17 cellular contexts compared by ENCODE assay signal in the genomic region with DNA sequence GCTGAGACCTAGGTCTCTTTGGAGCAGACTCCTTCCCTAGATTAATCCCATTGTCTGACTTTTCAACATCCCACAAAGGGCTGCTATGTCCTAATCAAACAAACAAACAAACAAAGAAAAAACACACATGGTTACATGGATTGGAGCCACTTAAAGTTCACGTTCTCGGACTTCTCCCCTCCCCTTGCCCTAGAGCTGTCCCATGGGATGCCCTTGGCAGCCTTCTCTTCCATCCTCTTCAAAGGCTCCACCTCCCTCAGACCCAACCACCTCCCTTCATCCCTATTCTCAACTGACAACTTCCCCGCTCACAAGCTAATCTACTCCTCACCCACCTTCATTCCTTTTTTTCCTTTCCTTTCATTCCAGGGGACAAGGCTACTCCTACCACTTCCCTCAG. TPM values are rescaled to one million over a fixed set of nuclear protein-coding genes. Genes with fewer than 3 reads are reported as not detected.
DNase-seq lines count a peak whose midpoint lies in the region; ATAC-seq and TF ChIP-seq lines count a peak whose summit lies in the region.
"Had no signal": no experiment of that assay in that cellular context is flagged by ENCODE, and none has a peak within 500 bp of the region (broad histone marks: within the 10 kb centered on the region; RNA-seq: fewer than 3 reads in every experiment).

No MANE protein-coding gene starts in this region.

- TF ChIP-seq CTCF in body of pancreas (IDR thresholded peaks at IDR 0.05), result no peak

- H3K9ac ChIP-seq in BLaER1 treated with 17β-estradiol and CSF1 and Interleukin-3, amounts not matched to agents 10 nM and 100 nM, result no peak overlapping the region
- no peak overlapping the region for H3K9ac ChIP-seq in skeletal muscle tissue (ENCODE audit: low read depth in 1 of 3, low read length in 3 of 3)

- H3K27me3 Mint-ChIP-seq in T-helper 2 cell treated with Interferon-gamma antibody and Interleukin-4, amounts not matched to agents 5 μg/mL and 100 μg/mL, for 36 hours (ENCODE audit: low read depth), result peaks cover 5% of the 10 kb centered on the region
- H3K27me3 Mint-ChIP-seq: IgD-negative memory B cell had no signal

- no peaks in the 10 kb centered on the region for H4K20me1 ChIP-seq in BLaER1 treated with 17β-estradiol and CSF1 and Interleukin-3, amounts not matched to agents 10 nM and 100 nM

- H3K4me3 Mint-ChIP-seq in T-helper 2 cell treated with Interferon-gamma antibody and Interleukin-4, amounts not matched to agents 5 μg/mL and 100 μg/mL, for 36 hours, result no peak overlapping the region
- H3K4me3 Mint-ChIP-seq: IgD-negative memory B cell; stimulated activated effector memory CD8-positive, alpha-beta T cell treated with anti-CD3 and anti-CD28 coated beads, Interleukin-12 subunit alpha, Interleukin-12 subunit beta, amount 100 ng/mL, for 72 hours; T-helper 17 cell had no signal

- intact Hi-C loops in body of pancreas (cut with DNase I), result no loop called here

- no peaks in the 10 kb centered on the region for H3K9me3 ChIP-seq in BLaER1 treated with 17β-estradiol and CSF1 and Interleukin-3, amounts not matched to agents 10 nM and 100 nM (replicated peaks in 1 of 11)
- H3K9me3 ChIP-seq in body of pancreas (no peaks in the 10 kb centered on the region), skeletal muscle tissue (ENCODE audit: control insufficient read depth in 3 of 3, low read length in 3 of 3) (no peaks in the 10 kb centered on the region)

- H3K9me3 Mint-ChIP-seq in T-helper 2 cell treated with Interferon-gamma antibody and Interleukin-4, amounts not matched to agents 5 μg/mL and 100 μg/mL, for 36 hours, result no peaks in the 10 kb centered on the region
- H3K9me3 Mint-ChIP-seq: IgD-negative memory B cell; stimulated activated effector memory CD8-positive, alpha-beta T cell treated with anti-CD3 and anti-CD28 coated beads, Interleukin-12 subunit alpha, Interleukin-12 subunit beta, amount 100 ng/mL, for 72 hours had no signal

- 39 to 64% methylated on average over 3 of the region's 3 CpGs for WGBS in body of pancreas, 2 donors

- no peaks in the 10 kb centered on the region for H3K27me3 ChIP-seq in BLaER1 treated with 17β-estradiol and CSF1 and Interleukin-3, amounts not matched to agents 10 nM and 100 nM
- H3K27me3 ChIP-seq in body of pancreas (no peaks in the 10 kb centered on the region), layer of hippocampus (ENCODE audit: control insufficient read depth, insufficient read depth, low read length) (no peaks in the 10 kb centered on the region), skeletal muscle tissue (ENCODE audit: control insufficient read depth in 3 of 3, insufficient read depth in 3 of 3, low read length in 3 of 3) (no peaks in the 10 kb centered on the region)

- peak overlapping the region in 1 of 11 experiments; percentile 21; a peak in 1 of 22 replicates for H3K27ac ChIP-seq in BLaER1 treated with 17β-estradiol and CSF1 and Interleukin-3, amounts not matched to agents 10 nM and 100 nM
- H3K27ac ChIP-seq in body of pancreas, result no peak overlapping the region
- H3K27ac ChIP-seq in layer of hippocampus (ENCODE audit: low read depth, low read length), result peak overlapping the region; percentile 31
- peak overlapping the region; percentile 49 for H3K27ac ChIP-seq in skeletal muscle tissue (ENCODE audit: low read depth, low read length)

- peaks cover 6% of the 10 kb centered on the region for H3K4me1 Mint-ChIP-seq in T-helper 2 cell treated with Interferon-gamma antibody and Interleukin-4, amounts not matched to agents 5 μg/mL and 100 μg/mL, for 36 hours (ENCODE audit: low read depth)
- H3K4me1 Mint-ChIP-seq: stimulated activated effector memory CD8-positive, alpha-beta T cell treated with anti-CD3 and anti-CD28 coated beads, Interleukin-12 subunit alpha, Interleukin-12 subunit beta, amount 100 ng/mL, for 72 hours had no signal

- no peak overlapping the region for H3K27ac Mint-ChIP-seq in T-helper 2 cell treated with Interferon-gamma antibody and Interleukin-4, amounts not matched to agents 5 μg/mL and 100 μg/mL, for 36 hours
- H3K27ac Mint-ChIP-seq: IgD-negative memory B cell; stimulated activated effector memory CD8-positive, alpha-beta T cell treated with anti-CD3 and anti-CD28 coated beads, Interleukin-12 subunit alpha, Interleukin-12 subunit beta, amount 100 ng/mL, for 72 hours; T-helper 17 cell had no signal

- DNase-seq in body of pancreas (peak in 2 of 4 donors; percentile 16 to 49), D341Med (ENCODE audit: low spot score) (no peak)
- no peak for DNase-seq in T-helper 2 cell treated with Interferon-gamma antibody and Interleukin-4, amounts not matched to agents 5 μg/mL and 100 μg/mL, for 36 hours (ENCODE audit: low spot score)
- DNase-seq: activated CD4-positive, CD25-positive, alpha-beta regulatory T cell; activated CD8-positive, alpha-beta memory T cell treated with anti-CD3 and anti-CD28 coated beads for 24 hours; cerebellar nuclear complex; midbrain; SIG-M5; T-helper 17 cell had no signal

- no peak overlapping the region for H3K4me3 ChIP-seq in BLaER1 treated with 17β-estradiol and CSF1 and Interleukin-3, amounts not matched to agents 10 nM and 100 nM
- H3K4me3 ChIP-seq in body of pancreas (no peak overlapping the region), skeletal muscle tissue (ENCODE audit: low read length in 3 of 3) (no peak overlapping the region)
- H3K4me3 ChIP-seq: smooth muscle cell had no signal

- no peaks in the 10 kb centered on the region for H3K36me3 Mint-ChIP-seq in T-helper 2 cell treated with Interferon-gamma antibody and Interleukin-4, amounts not matched to agents 5 μg/mL and 100 μg/mL, for 36 hours (ENCODE audit: low read depth)
- H3K36me3 Mint-ChIP-seq: IgD-negative memory B cell; stimulated activated effector memory CD8-positive, alpha-beta T cell treated with anti-CD3 and anti-CD28 coated beads, Interleukin-12 subunit alpha, Interleukin-12 subunit beta, amount 100 ng/mL, for 72 hours had no signal

- peaks cover 26 to 58% (median 29%) of the 10 kb centered on the region in 10 experiments for H3K4me1 ChIP-seq in BLaER1 treated with 17β-estradiol and CSF1 and Interleukin-3, amounts not matched to agents 10 nM and 100 nM
- H3K4me1 ChIP-seq in body of pancreas (no peaks in the 10 kb centered on the region), skeletal muscle tissue (ENCODE audit: control insufficient read depth in 3 of 3, insufficient read depth in 3 of 3, low read length in 3 of 3) (peaks cover 10 to 14% (median 14%) of the 10 kb centered on the region in 3 donors)

- TF ChIP-seq POLR2A in body of pancreas (IDR thresholded peaks at IDR 0.05), result no peak

- H3K36me3 ChIP-seq in BLaER1 treated with 17β-estradiol and CSF1 and Interleukin-3, amounts not matched to agents 10 nM and 100 nM, result no peaks in the 10 kb centered on the region
- H3K36me3 ChIP-seq in body of pancreas (replicated peaks in 1 of 2; ENCODE audit: insufficient read depth in 1 of 2, low read depth in 2 of 2) (no peaks in the 10 kb centered on the region), skeletal muscle tissue (ENCODE audit: control insufficient read depth in 3 of 3, insufficient read depth in 3 of 3, low read length in 3 of 3) (no peaks in the 10 kb centered on the region)

- ATAC-seq in body of pancreas, result peak; percentile 56
- ATAC-seq in GM18909 (IDR thresholded peaks at IDR 0.05; ENCODE audit: poor library complexity, unreplicated experiment), result no peak
- ATAC-seq in GM18511 (IDR thresholded peaks at IDR 0.05; ENCODE audit: unreplicated experiment), result no peak
- ATAC-seq: stimulated activated effector memory CD8-positive, alpha-beta T cell treated with anti-CD3 and anti-CD28 coated beads, Interleukin-12 subunit alpha, Interleukin-12 subunit beta, amount 100 ng/mL, for 72 hours; T-helper 17 cell had no signal

- peak overlapping the region; percentile 35 to 72 (median 62) for H3K4me2 ChIP-seq in BLaER1 treated with 17β-estradiol and CSF1 and Interleukin-3, amounts not matched to agents 10 nM and 100 nM
- H3K4me2 ChIP-seq: smooth muscle cell had no signal

RNA-seq across cellular contexts. Expression of a gene that starts 40.5 kb away (rescaled TPM):
- total RNA-seq in body of pancreas (1 to 10 TPM; 4.2 to 4.6 TPM), skeletal muscle tissue (2.6 TPM)

RNA-seq across cellular contexts. Expression of a gene that starts 59.5 kb away (rescaled TPM):
- total RNA-seq in body of pancreas (10 to 100 TPM; 42.0 to 60.0 TPM), skeletal muscle tissue (25.6 TPM)

RNA-seq across cellular contexts. Expression of a gene that starts 59.6 kb away (rescaled TPM):
- total RNA-seq in body of pancreas, result 10 to 100 TPM; 23.1 to 29.8 TPM
- total RNA-seq in skeletal muscle tissue, result 48.5 TPM

Comparison
In these comparisons a context has a peak if more than half of its experiments do, and no peak if none do; other contexts are left out.
1. H3K27ac ChIP-seq: peak in layer of hippocampus (single experiment) and skeletal muscle tissue (single experiment); none in body of pancreas (0 of 4).